Comparison of ENCODE assay signal across 8 cellular contexts in genomic region chr20:32483351-32484220, GRCh38.
DNase-seq lines count a peak whose midpoint lies in the region; ATAC-seq and TF ChIP-seq lines count a peak whose summit lies in the region.

No MANE protein-coding gene starts in this region.

- peak overlapping the region; percentile 83 for H3K27ac Mint-ChIP-seq in neural crest cell (ENCODE audit: unreplicated experiment)

- H3K27me3 ChIP-seq in Karpas-422 (ENCODE audit: low read length), result no peaks in the 10 kb centered on the region

- H3K9me2 ChIP-seq in Karpas-422 (replicated peaks; ENCODE audit: insufficient read depth, low read length), result no peaks in the 10 kb centered on the region

- TF ChIP-seq CTCF in fibroblast of villous mesenchyme (IDR thresholded peaks at IDR 0.05; ENCODE audit: insufficient read depth, low read depth, low read length), result peak; percentile 1
- TF ChIP-seq CTCF in neural crest cell (conservative IDR thresholded peaks at IDR 0.05), result no peak

- H3K9me3 ChIP-seq in Karpas-422 (ENCODE audit: low read length), result no peaks in the 10 kb centered on the region

- no peaks in the 10 kb centered on the region for H4K20me1 ChIP-seq in Karpas-422 (ENCODE audit: insufficient read depth, low read depth, low read length)

- H3K9ac ChIP-seq in Karpas-422 (ENCODE audit: low read length), result peak overlapping the region; percentile 83

- peaks cover 6% of the 10 kb centered on the region for H3K27me3 Mint-ChIP-seq in neural crest cell (ENCODE audit: low read depth)

- H3K9me3 Mint-ChIP-seq in neural crest cell, result peaks cover 2% of the 10 kb centered on the region

- H3K27ac ChIP-seq in Karpas-422 (ENCODE audit: low read length) (no peak overlapping the region), substantia nigra (ENCODE audit: low read depth, low read length, poor library complexity, severe bottlenecking) (peak overlapping the region; percentile 97)

- H3K4me2 ChIP-seq in Karpas-422 (ENCODE audit: low read depth, low read length, poor library complexity, severe bottlenecking), result peak overlapping the region; percentile 95

- peak overlapping the region; percentile 98 for H2AFZ ChIP-seq in Karpas-422 (ENCODE audit: low read length)

- peaks cover 50% of the 10 kb centered on the region for H3K4me1 Mint-ChIP-seq in neural crest cell

- peak overlapping the region; percentile 81 for H3K4me3 ChIP-seq in Karpas-422 (ENCODE audit: low read length)
- H3K4me3 ChIP-seq in fibroblast of villous mesenchyme (ENCODE audit: low read depth, low read length), result peak overlapping the region; percentile 79

- no peaks in the 10 kb centered on the region for H3K36me3 ChIP-seq in Karpas-422 (ENCODE audit: insufficient read depth, low read length)

- no peaks in the 10 kb centered on the region for H3K36me3 Mint-ChIP-seq in neural crest cell (ENCODE audit: low read depth)

- DNase-seq in COLO668 (lab: John Stamatoyannopoulos, UW; ENCODE audit: unreplicated experiment), result peak; percentile 62
- peak; percentile 62 for DNase-seq in Karpas-422
- peak; percentile 77 for DNase-seq in RKO (ENCODE audit: low spot score)
- peak; percentile 71 for DNase-seq in activated gamma-delta T cell (lab: John Stamatoyannopoulos, UW)
- DNase-seq in fibroblast of villous mesenchyme (ENCODE audit: low read depth), result peak; percentile 77
- peak; percentile 82 for DNase-seq in neural crest cell (ENCODE audit: low read depth, low spot score)
- peak in 46 of 49 donors; percentile 50 to 93 (median 74) for DNase-seq in substantia nigra (lab: John Stamatoyannopoulos, UW)

- H3K4me1 ChIP-seq in Karpas-422 (ENCODE audit: low read length), result peaks cover 20% of the 10 kb centered on the region

- H3K4me3 Mint-ChIP-seq in neural crest cell, result peak overlapping the region; percentile 93

- no peaks in the 10 kb centered on the region for H3K79me2 ChIP-seq in Karpas-422 (ENCODE audit: low read length)

- no peak for ATAC-seq in GM19452 (IDR thresholded peaks at IDR 0.05; ENCODE audit: unreplicated experiment)
